Comparison of ENCODE assay signal across 1 cellular context in genomic region chr2:113196839-113197238, GRCh38.
TF ChIP-seq lines count a peak whose summit lies in the region.

No MANE protein-coding gene starts in this region.

TF ChIP-seq in WTC11, 78 proteins besides CTCF, POLR2A, EP300 and RAD21 (continued from another document):
- TF ChIP-seq ZMAT4 (CRISPR knock-in tag; IDR thresholded peaks at IDR 0.05): no peak
